ENCODE assay signal across 24 cellular contexts in genomic region chr7:144955422-144955821, GRCh38.
"Had no signal": no experiment of that assay in that cellular context is flagged by ENCODE, and none has a peak within 500 bp of the region (broad histone marks: within the 10 kb centered on the region; RNA-seq: fewer than 3 reads in every experiment).

No MANE protein-coding gene starts in this region.

- H3K4me1 Mint-ChIP-seq: stimulated activated memory B cell treated with anti-CD40 and anti-IgM and Interleukin-4, amounts not matched to agents 10 μg/mL and 1 μg/mL and 100 μg/mL, for 72 hours; stimulated activated naive CD8-positive, alpha-beta T cell treated with anti-CD3 and anti-CD28 coated beads, Interleukin-15, amount 100 ng/mL, for 72 hours had no signal

- ATAC-seq: stimulated activated effector memory CD8-positive, alpha-beta T cell treated with anti-CD3 and anti-CD28 coated beads, Interleukin-12 subunit alpha, Interleukin-12 subunit beta, amount 100 ng/mL, for 72 hours; stimulated activated memory B cell treated with anti-CD40 and anti-IgM and Interleukin-4, amounts not matched to agents 10 μg/mL and 1 μg/mL and 100 μg/mL, for 72 hours; stimulated activated naive CD8-positive, alpha-beta T cell treated with anti-CD3 and anti-CD28 coated beads, Interleukin-15, amount 100 ng/mL, for 72 hours; stimulated activated naive CD8-positive, alpha-beta T cell treated with anti-CD3 and anti-CD28 coated beads, Interleukin-15, Interleukin-2, amounts not matched to agents 100 U/mL and 50 U/mL, for 24 hours; upper lobe of right lung had no signal

- H3K27ac Mint-ChIP-seq: stimulated activated effector memory CD8-positive, alpha-beta T cell treated with anti-CD3 and anti-CD28 coated beads, Interleukin-12 subunit alpha, Interleukin-12 subunit beta, amount 100 ng/mL, for 72 hours; stimulated activated memory B cell treated with anti-CD40 and anti-IgM and Interleukin-4, amounts not matched to agents 10 μg/mL and 1 μg/mL and 100 μg/mL, for 72 hours; stimulated activated naive B cell treated with anti-CD40 and anti-IgM and Interleukin-4, amounts not matched to agents 10 μg/mL and 1 μg/mL and 100 μg/mL, for 72 hours; stimulated activated naive CD8-positive, alpha-beta T cell treated with anti-CD3 and anti-CD28 coated beads, Interleukin-15, amount 100 ng/mL, for 72 hours; stimulated activated naive CD8-positive, alpha-beta T cell treated with anti-CD3 and anti-CD28 coated beads, Interleukin-15, Interleukin-2, amounts not matched to agents 100 ng/mL and 50 ng/mL, for 24 hours; type B pancreatic cell had no signal

- H3K36me3 Mint-ChIP-seq: stimulated activated effector memory CD8-positive, alpha-beta T cell treated with anti-CD3 and anti-CD28 coated beads, Interleukin-12 subunit alpha, Interleukin-12 subunit beta, amount 100 ng/mL, for 72 hours; stimulated activated memory B cell treated with anti-CD40 and anti-IgM and Interleukin-4, amounts not matched to agents 10 μg/mL and 1 μg/mL and 100 μg/mL, for 72 hours; stimulated activated naive B cell treated with anti-CD40 and anti-IgM and Interleukin-4, amounts not matched to agents 10 μg/mL and 1 μg/mL and 100 μg/mL, for 72 hours; type B pancreatic cell had no signal

- H3K9me3 Mint-ChIP-seq: type B pancreatic cell had no signal

- DNase-seq: stimulated activated CD4-positive, alpha-beta T cell treated with anti-CD3 and anti-CD28 coated beads, Interleukin-2, amount 100 ng/mL, for 48 hours; stimulated activated CD4-positive, alpha-beta T cell treated with anti-CD3 and anti-CD28 coated beads, Interleukin-4, amount 100 ng/mL, for 1 hour; stimulated activated CD4-positive, alpha-beta T cell treated with anti-CD3 and anti-CD28 coated beads, Interleukin-4, amount 100 ng/mL, for 24 hours; stimulated activated CD4-positive, alpha-beta T cell treated with anti-CD3 and anti-CD28 coated beads, Interleukin-4, amount 100 ng/mL, for 4 hours; stimulated activated CD8-positive, alpha-beta memory T cell treated with anti-CD3 and anti-CD28 coated beads, Interleukin-4, amount 100 ng/mL, for 48 hours; stimulated activated naive B cell treated with anti-CD40 and anti-IgM and Interleukin-4, amounts not matched to agents 10 μg/mL and 1 μg/mL and 100 μg/mL, for 72 hours; stimulated activated naive CD4-positive, alpha-beta T cell; stimulated activated naive CD4-positive, alpha-beta T cell treated with Interleukin-2 at 50 U/mL for 16 hours; stimulated activated naive CD8-positive, alpha-beta T cell treated with anti-CD3 and anti-CD28 coated beads, Interleukin-15, amount 100 ng/mL, for 72 hours; stimulated activated naive CD8-positive, alpha-beta T cell treated with anti-CD3 and anti-CD28 coated beads, Interleukin-15, Interleukin-2, amounts not matched to agents 100 U/mL and 50 U/mL, for 24 hours; stomach; substantia nigra; testis; thyroid gland; tibial artery; transverse colon; trophoblast cell; upper lobe of left lung; upper lobe of right lung; uterus had no signal

- H3K4me3 Mint-ChIP-seq: stimulated activated effector memory CD8-positive, alpha-beta T cell treated with anti-CD3 and anti-CD28 coated beads, Interleukin-12 subunit alpha, Interleukin-12 subunit beta, amount 100 ng/mL, for 72 hours; stimulated activated memory B cell treated with anti-CD40 and anti-IgM and Interleukin-4, amounts not matched to agents 10 μg/mL and 1 μg/mL and 100 μg/mL, for 72 hours; stimulated activated naive B cell treated with anti-CD40 and anti-IgM and Interleukin-4, amounts not matched to agents 10 μg/mL and 1 μg/mL and 100 μg/mL, for 72 hours; stimulated activated naive CD8-positive, alpha-beta T cell treated with anti-CD3 and anti-CD28 coated beads, Interleukin-15, amount 100 ng/mL, for 72 hours; stimulated activated naive CD8-positive, alpha-beta T cell treated with anti-CD3 and anti-CD28 coated beads, Interleukin-15, Interleukin-2, amounts not matched to agents 100 ng/mL and 50 ng/mL, for 24 hours; type B pancreatic cell had no signal

- H3K27me3 Mint-ChIP-seq: stimulated activated memory B cell treated with anti-CD40 and anti-IgM and Interleukin-4, amounts not matched to agents 10 μg/mL and 1 μg/mL and 100 μg/mL, for 72 hours; stimulated activated naive CD8-positive, alpha-beta T cell treated with anti-CD3 and anti-CD28 coated beads, Interleukin-15, amount 100 ng/mL, for 72 hours; stimulated activated naive CD8-positive, alpha-beta T cell treated with anti-CD3 and anti-CD28 coated beads, Interleukin-15, Interleukin-2, amounts not matched to agents 100 ng/mL and 50 ng/mL, for 24 hours had no signal
